In genomic region chr17:53227101-53227500, GRCh38 we compare ENCODE assay signal across 22 cellular contexts.
"Had no signal": no experiment of that assay in that cellular context is flagged by ENCODE, and none has a peak within 500 bp of the region (broad histone marks: within the 10 kb centered on the region; RNA-seq: fewer than 3 reads in every experiment).

No MANE protein-coding gene starts in this region.

- H3K4me3 ChIP-seq: MG63, SJSA1, SK-N-MC had no signal

- H3K9me3 ChIP-seq: MG63, SJSA1 had no signal

- H3K4me1 ChIP-seq: SJSA1 had no signal

- H3K36me3 ChIP-seq: MG63, SJSA1 had no signal

- H3K27ac ChIP-seq: SJSA1, SK-N-MC had no signal

- FAIRE-seq: HepG2 had no signal

- DNase-seq: IMR-90, Karpas-422, KG1, MG63, NCI-H1092 treated with DMSO at 0.1 percent for 48 hours, NCI-H1436, NCI-H187, NCI-H2029, NCI-H2081 treated with DMSO at 0.1 percent for 48 hours, NCI-H2171, NCI-H226, NCI-H446, NCI-H510A, NCI-H524 treated with DMSO at 0.1 percent for 48 hours, NCI-H69, NCI-H774, RPMI8226, SHP77 treated with DMSO at 0.1 percent for 48 hours had no signal

- ATAC-seq: HepG2, Right ventricle myocardium inferior had no signal
